Comparison of ENCODE assay signal across 8 cellular contexts in genomic region chr21:45138199-45139002, GRCh38.
DNase-seq lines count a peak whose midpoint lies in the region; ATAC-seq lines count a peak whose summit lies in the region.

No MANE protein-coding gene starts in this region.

- DNase-seq in NK-92 treated with Interleukin-12 subunit alpha and Interleukin-12 subunit beta, amount 100 ng/mL, for 24 hours (lab: John Stamatoyannopoulos, UW): peak; percentile 39
- DNase-seq in NK-92 (lab: John Stamatoyannopoulos, UW; ENCODE audit: unreplicated experiment) (no peak), NCI-H2227 (lab: John Stamatoyannopoulos, UW; ENCODE audit: unreplicated experiment) (peak; percentile 81), mesendoderm (peak; percentile 84)
- peak; percentile 79 for DNase-seq in activated CD4-positive, alpha-beta T cell treated with anti-CD3 and anti-CD28 coated beads, Interleukin-2, amount 10 ng/mL, durations not matched to agents 7 days and 5 days
- DNase-seq in stimulated activated CD8-positive, alpha-beta memory T cell treated with anti-CD3 and anti-CD28 coated beads, Interleukin-4, amount 100 ng/mL, for 24 hours (ENCODE audit: low read depth): peak; percentile 55

- H2BK15ac ChIP-seq in mesendoderm (replicated peaks; ENCODE audit: low read depth): no peak overlapping the region

- POLR2A ChIA-PET in activated CD4-positive, alpha-beta T cell treated with anti-CD3 and anti-CD28 coated beads, Interleukin-2, amount 10 ng/mL, durations not matched to agents 7 days and 5 days (lab: Charles Lee): no interaction called here

- H2BK5ac ChIP-seq in mesendoderm (ENCODE audit: low read length): no peak overlapping the region

- ATAC-seq in HG02870 (IDR thresholded peaks at IDR 0.05; ENCODE audit: unreplicated experiment): no peak

- H3K9me3 Mint-ChIP-seq in activated CD4-positive, alpha-beta T cell treated with anti-CD3 and anti-CD28 coated beads, Interleukin-2, amount 10 ng/mL, durations not matched to agents 7 days and 5 days: no peaks in the 10 kb centered on the region

- H3K4me1 Mint-ChIP-seq in activated CD4-positive, alpha-beta T cell treated with anti-CD3 and anti-CD28 coated beads, Interleukin-2, amount 10 ng/mL, durations not matched to agents 7 days and 5 days: peaks cover 6% of the 10 kb centered on the region

- H3K4me3 Mint-ChIP-seq in activated CD4-positive, alpha-beta T cell treated with anti-CD3 and anti-CD28 coated beads, Interleukin-2, amount 10 ng/mL, durations not matched to agents 7 days and 5 days: no peak overlapping the region

- H3K9me3 ChIP-seq in duodenal mucosa (ENCODE audit: control insufficient read depth in 1 of 2, low read length in 2 of 2): no peaks in the 10 kb centered on the region

- no peak overlapping the region for H3K4ac ChIP-seq in mesendoderm (ENCODE audit: low read depth, low read length)

- no peak overlapping the region for H3K27ac Mint-ChIP-seq in activated CD4-positive, alpha-beta T cell treated with anti-CD3 and anti-CD28 coated beads, Interleukin-2, amount 10 ng/mL, durations not matched to agents 7 days and 5 days

- H3K36me3 ChIP-seq in duodenal mucosa (ENCODE audit: control insufficient read depth in 1 of 2, insufficient read depth in 2 of 2, low read length in 2 of 2) (no peaks in the 10 kb centered on the region), mesendoderm (ENCODE audit: control insufficient read depth, insufficient read depth, low read length) (peaks cover 3% of the 10 kb centered on the region)

- no peaks in the 10 kb centered on the region for H3K79me2 ChIP-seq in mesendoderm (ENCODE audit: control insufficient read depth, insufficient read depth, low read length)

- no peak overlapping the region for H3K23ac ChIP-seq in mesendoderm (ENCODE audit: low read length)

- no peak overlapping the region for H4K5ac ChIP-seq in mesendoderm (ENCODE audit: low read length)

- no peak overlapping the region for H2AK5ac ChIP-seq in mesendoderm (ENCODE audit: low read length)

- peak overlapping the region in 1 of 2 donors; percentile 9 for H3K4me3 ChIP-seq in duodenal mucosa (ENCODE audit: low read depth in 1 of 2, low read length in 2 of 2)
- H3K4me3 ChIP-seq in mesendoderm (ENCODE audit: low read length): no peak overlapping the region

- H3K18ac ChIP-seq in mesendoderm (ENCODE audit: low read length): no peak overlapping the region

- no peak overlapping the region for H3K4me2 ChIP-seq in mesendoderm (ENCODE audit: low read length)

- H3K9ac ChIP-seq in duodenal mucosa (ENCODE audit: low read depth in 1 of 2, low read length in 2 of 2): peak overlapping the region; percentile 39 to 61
- H3K9ac ChIP-seq in mesendoderm (ENCODE audit: low read length): no peak overlapping the region

- peaks cover 10 to 11% of the 10 kb centered on the region in 2 donors for H3K4me1 ChIP-seq in duodenal mucosa (ENCODE audit: control insufficient read depth in 1 of 2, insufficient read depth in 2 of 2, low read length in 2 of 2)
- H3K4me1 ChIP-seq in mesendoderm (ENCODE audit: control insufficient read depth, low read depth, low read length): no peaks in the 10 kb centered on the region

- no peak overlapping the region for H4K8ac ChIP-seq in mesendoderm (ENCODE audit: low read depth, low read length)

- CTCF ChIA-PET in activated CD4-positive, alpha-beta T cell treated with anti-CD3 and anti-CD28 coated beads, Interleukin-2, amount 10 ng/mL, durations not matched to agents 7 days and 5 days (lab: Charles Lee): interaction anchor here (0.5 to 6.5 kb wide), 13 partner anchors 10 to 1320 kb away, joined by 3 to 81 read pairs (median 4); no protein-coding TSS in a partner anchor

- no peaks in the 10 kb centered on the region for H3K36me3 Mint-ChIP-seq in activated CD4-positive, alpha-beta T cell treated with anti-CD3 and anti-CD28 coated beads, Interleukin-2, amount 10 ng/mL, durations not matched to agents 7 days and 5 days (ENCODE audit: low read depth)

- WGBS in mesendoderm (ENCODE audit: extremely low coverage, insufficient coverage, low lambda C conversion rate): no CpG with 5 or more reads among the region's 12 CpGs

- no peak overlapping the region for H3K56ac ChIP-seq in mesendoderm (ENCODE audit: low read length)

- H3K27me3 ChIP-seq in duodenal mucosa (ENCODE audit: control insufficient read depth in 1 of 2, insufficient read depth in 2 of 2, low read length in 2 of 2): no peaks in the 10 kb centered on the region
- no peaks in the 10 kb centered on the region for H3K27me3 ChIP-seq in mesendoderm (ENCODE audit: insufficient read depth, low read length, poor library complexity)

- no peaks in the 10 kb centered on the region for H3K79me1 ChIP-seq in mesendoderm (ENCODE audit: low read length)

- H3K27ac ChIP-seq in duodenal mucosa (ENCODE audit: low read depth, low read length) (peak overlapping the region; percentile 80), mesendoderm (ENCODE audit: low read depth, low read length) (no peak overlapping the region)

- H3K27me3 Mint-ChIP-seq in activated CD4-positive, alpha-beta T cell treated with anti-CD3 and anti-CD28 coated beads, Interleukin-2, amount 10 ng/mL, durations not matched to agents 7 days and 5 days: no peaks in the 10 kb centered on the region

- H2BK120ac ChIP-seq in mesendoderm (ENCODE audit: low read depth, low read length): no peak overlapping the region
